In genomic region chr2:226559536-226559935, GRCh38 we compare ENCODE assay signal across 25 cellular contexts.
"Had no signal": no experiment of that assay in that cellular context is flagged by ENCODE, and none has a peak within 500 bp of the region (broad histone marks: within the 10 kb centered on the region; RNA-seq: fewer than 3 reads in every experiment).

No MANE protein-coding gene starts in this region.

- H3K36me3 Mint-ChIP-seq: immature natural killer cell; mesothelial cell of epicardium; naive B cell; naive thymus-derived CD8-positive, alpha-beta T cell had no signal

- FAIRE-seq: colon, endothelial cell of umbilical vein had no signal

- DNase-seq: dermis blood vessel endothelial cell; dorsolateral prefrontal cortex; effector CD4-positive, alpha-beta T cell; effector memory CD4-positive, alpha-beta T cell; foreskin keratinocyte; gastrocnemius medialis; glutamatergic neuron; head of caudate nucleus; hypothalamus; immature natural killer cell; islet precursor cell; left cardiac atrium; left lung; left ventricle myocardium superior; lower lobe of right lung; mesenchymal stem cell; mucosa of descending colon; naive B cell; naive thymus-derived CD8-positive, alpha-beta T cell had no signal

- H3K4me3 ChIP-seq: coronary artery, dorsolateral prefrontal cortex, esophagus muscularis mucosa, gastrocnemius medialis, hepatocyte, left lung, lower lobe of right lung, mucosa of descending colon had no signal

- H3K4me2 ChIP-seq: hepatocyte had no signal

- H2AFZ ChIP-seq: hepatocyte had no signal

- H3K27ac ChIP-seq: coronary artery, dorsolateral prefrontal cortex, esophagus muscularis mucosa, foreskin keratinocyte, gastrocnemius medialis, hepatocyte, left lung, lower lobe of right lung had no signal

- H3K4me1 Mint-ChIP-seq: immature natural killer cell; naive B cell; naive thymus-derived CD8-positive, alpha-beta T cell had no signal

- ATAC-seq: foreskin keratinocyte; gastrocnemius medialis; left lung; lower lobe of right lung; mucosa of descending colon; naive thymus-derived CD8-positive, alpha-beta T cell had no signal

- H3K27me3 ChIP-seq: esophagus muscularis mucosa, foreskin keratinocyte, gastrocnemius medialis, hepatocyte, left lung had no signal

- H3K9me3 Mint-ChIP-seq: mesothelial cell of epicardium; naive B cell; naive thymus-derived CD8-positive, alpha-beta T cell had no signal

- H3K4me3 Mint-ChIP-seq: immature natural killer cell; mesothelial cell of epicardium; naive B cell; naive thymus-derived CD8-positive, alpha-beta T cell had no signal

- H3K9me3 ChIP-seq: esophagus muscularis mucosa, gastrocnemius medialis, left lung, lower lobe of right lung, mucosa of descending colon had no signal

- H3K27ac Mint-ChIP-seq: immature natural killer cell; mesothelial cell of epicardium; naive B cell; naive thymus-derived CD8-positive, alpha-beta T cell had no signal

- H3K4me1 ChIP-seq: esophagus muscularis mucosa, gastrocnemius medialis, left lung, lower lobe of right lung had no signal

- H3K79me2 ChIP-seq: hepatocyte had no signal

- H3K36me3 ChIP-seq: esophagus muscularis mucosa, gastrocnemius medialis, left lung, lower lobe of right lung had no signal
